In genomic region chr21:45971487-45972352, GRCh38 we compare ENCODE assay signal across 11 cellular contexts. TPM values are rescaled to one million over a fixed set of nuclear protein-coding genes. Genes with fewer than 3 reads are reported as not detected.
DNase-seq lines count a peak whose midpoint lies in the region; ATAC-seq, FAIRE-seq and TF ChIP-seq lines count a peak whose summit lies in the region.
"Had no signal": no experiment of that assay in that cellular context is flagged by ENCODE, and none has a peak within 500 bp of the region (broad histone marks: within the 10 kb centered on the region; RNA-seq: fewer than 3 reads in every experiment).

No MANE protein-coding gene starts in this region.

- no peak for TF ChIP-seq CTCF in heart right ventricle (IDR thresholded peaks at IDR 0.05)
- no peak for TF ChIP-seq CTCF in D721Med (IDR thresholded peaks at IDR 0.05; ENCODE audit: insufficient read depth, missing control alignments)

- H3K27ac ChIP-seq in BLaER1 treated with 17β-estradiol and CSF1 and Interleukin-3, amounts not matched to agents 10 nM and 100 nM, result no peak overlapping the region
- H3K27ac ChIP-seq in heart right ventricle (peak overlapping the region; percentile 93 to 99 (median 97)), rectal smooth muscle tissue (ENCODE audit: low read depth, low read length) (peak overlapping the region; percentile 98)

- peaks cover 24 to 55% (median 46%) of the 10 kb centered on the region in 10 experiments for H3K4me1 ChIP-seq in BLaER1 treated with 17β-estradiol and CSF1 and Interleukin-3, amounts not matched to agents 10 nM and 100 nM
- H3K4me1 ChIP-seq in heart right ventricle, result peaks cover 21 to 65% (median 54%) of the 10 kb centered on the region in 9 donors
- H3K4me1 ChIP-seq in rectal smooth muscle tissue (ENCODE audit: control insufficient read depth, insufficient read depth, low read length), result peaks cover 36% of the 10 kb centered on the region

- no peaks in the 10 kb centered on the region for H3K9me3 ChIP-seq in BLaER1 treated with 17β-estradiol and CSF1 and Interleukin-3, amounts not matched to agents 10 nM and 100 nM (replicated peaks in 1 of 11)
- H3K9me3 ChIP-seq in heart right ventricle, result no peaks in the 10 kb centered on the region

- H3K9ac ChIP-seq in BLaER1 treated with 17β-estradiol and CSF1 and Interleukin-3, amounts not matched to agents 10 nM and 100 nM, result no peak overlapping the region; a peak in 1 of 22 replicates
- no peak overlapping the region for H3K9ac ChIP-seq in rectal smooth muscle tissue (ENCODE audit: low read length)

- no peak for FAIRE-seq in D721Med (lab: Jason Lieb, UNC)

- peaks cover 0 to 30% (median 5%) of the 10 kb centered on the region in 11 experiments; a peak in 10 of 22 replicates for H4K20me1 ChIP-seq in BLaER1 treated with 17β-estradiol and CSF1 and Interleukin-3, amounts not matched to agents 10 nM and 100 nM

- WGBS in heart right ventricle, 2 donors, result 42 to 53% methylated on average over 23 to 24 of the region's 24 CpGs

- intact Hi-C loops in heart right ventricle (cut with DNase I), result loop anchor here (2.0 to 10.0 kb wide), 11 partner anchors 96 to 483 kb away; partner anchors contain the start of genes COL6A2 (in 9 of the 10), DIP2A (in 1 of the 10) and LSS (in 1 of the 10)

- H3K4me3 ChIP-seq in BLaER1 treated with 17β-estradiol and CSF1 and Interleukin-3, amounts not matched to agents 10 nM and 100 nM, result no peak overlapping the region; a peak in 1 of 20 replicates
- H3K4me3 ChIP-seq in heart right ventricle (peak overlapping the region in 5 of 10 donors; percentile 56 to 62 (median 58)), rectal smooth muscle tissue (ENCODE audit: low read length) (no peak overlapping the region)

- DNase-seq in heart right ventricle, result peak; percentile 72 to 76
- no peak for DNase-seq in D721Med (ENCODE audit: insufficient read length, low spot score)
- DNase-seq in NCI-H187 treated with DMSO at 0.1 percent for 48 hours (lab: John Stamatoyannopoulos, UW), result no peak
- DNase-seq: activated CD4-positive, alpha-beta memory T cell treated with anti-CD3 and anti-CD28 coated beads, Interleukin-2, amount 10 ng/mL, durations not matched to agents 7 days and 5 days; DMS153; naive B cell had no signal

- ATAC-seq in SK-N-SH treated with all-trans-retinoic acid at 6 μM for 48 hours, result peak; percentile 15
- peak; percentile 34 to 50 (median 42) for ATAC-seq in heart right ventricle
- no peak for ATAC-seq in GM19395 (IDR thresholded peaks at IDR 0.05; ENCODE audit: unreplicated experiment)
- no peak for ATAC-seq in GM18502 (IDR thresholded peaks at IDR 0.05; ENCODE audit: poor library complexity, unreplicated experiment)

- peak overlapping the region in 8 of 11 experiments; percentile 88 to 99 (median 96); a peak in 11 of 22 replicates for H3K4me2 ChIP-seq in BLaER1 treated with 17β-estradiol and CSF1 and Interleukin-3, amounts not matched to agents 10 nM and 100 nM

- H3K36me3 ChIP-seq in BLaER1 treated with 17β-estradiol and CSF1 and Interleukin-3, amounts not matched to agents 10 nM and 100 nM, result no peaks in the 10 kb centered on the region
- no peaks in the 10 kb centered on the region for H3K36me3 ChIP-seq in heart right ventricle
- H3K36me3 ChIP-seq in rectal smooth muscle tissue (ENCODE audit: control insufficient read depth, insufficient read depth, low read length), result no peaks in the 10 kb centered on the region

- H3K27me3 ChIP-seq in BLaER1 treated with 17β-estradiol and CSF1 and Interleukin-3, amounts not matched to agents 10 nM and 100 nM, result peaks cover 51 to 60% (median 59%) of the 10 kb centered on the region in 11 experiments
- H3K27me3 ChIP-seq in heart right ventricle (peaks cover 0 to 52% (median 0%) of the 10 kb centered on the region in 7 donors), rectal smooth muscle tissue (ENCODE audit: control insufficient read depth, insufficient read depth, low read length) (peaks cover 17% of the 10 kb centered on the region)

TF ChIP-seq in SK-N-SH treated with all-trans-retinoic acid at 6 μM for 48 hours, 23 proteins besides CTCF, POLR2A, EP300 and RAD21:
- peak; percentile 86 for TF ChIP-seq TCF4 (CRISPR knock-in tag; IDR thresholded peaks at IDR 0.05; ENCODE audit: borderline replicate concordance)
- peak; percentile 19; the same call in 1 of the 2 replicates for TF ChIP-seq TSHZ2 (CRISPR knock-in tag; IDR thresholded peaks at IDR 0.05)
- no peak for TF ChIP-seq ZNF8 (CRISPR knock-in tag; IDR thresholded peaks at IDR 0.05)

RNA-seq across cellular contexts. Expression of gene COL6A1, which starts 9.8 kb away (rescaled TPM):
- 100 to 1,000 TPM in 5 of 10 donors, 10 to 100 TPM in 5; 71.9 to 260 (median 100) TPM for total RNA-seq in heart right ventricle
- 100 to 1,000 TPM; 209 to 388 TPM for polyA plus RNA-seq in heart right ventricle

Comparison
In these comparisons a context has a peak if more than half of its experiments do, and no peak if none do; other contexts are left out.
1. H3K27ac ChIP-seq: peak in heart right ventricle (10 of 10) and rectal smooth muscle tissue (single experiment); none in BLaER1 treated with 17β-estradiol and CSF1 and Interleukin-3, amounts not matched to agents 10 nM and 100 nM (0 of 11).
2. ATAC-seq: peak in SK-N-SH treated with all-trans-retinoic acid at 6 μM for 48 hours (single experiment) and heart right ventricle (8 of 8); none in GM19395 (single experiment) and GM18502 (single experiment).
3. DNase-seq: peak in heart right ventricle (2 of 2); none in D721Med (single experiment) and NCI-H187 treated with DMSO at 0.1 percent for 48 hours (single experiment).